Comparison of ENCODE assay signal across 9 cellular contexts in genomic region chr14:25537846-25538455, GRCh38.
DNase-seq lines count a peak whose midpoint lies in the region; ATAC-seq and TF ChIP-seq lines count a peak whose summit lies in the region.
"Had no signal": no experiment of that assay in that cellular context is flagged by ENCODE, and none has a peak within 500 bp of the region (broad histone marks: within the 10 kb centered on the region; RNA-seq: fewer than 3 reads in every experiment).

No MANE protein-coding gene starts in this region.

- no peaks in the 10 kb centered on the region for H3K36me3 ChIP-seq in Panc1 (ENCODE audit: control insufficient read depth, insufficient read depth, low read length)

- in situ Hi-C loops in KBM-7 (cut with MboI; ENCODE audit: low pct_unique_long_range_greater_than_20kb, low sequenced_read_pairs) (no loop called here), Panc1 (cut with HindIII; ENCODE audit: low pct_unique_long_range_greater_than_20kb, low sequenced_read_pairs) (no loop called here)

- ATAC-seq in Panc1 (no peak), GM18517 (IDR thresholded peaks at IDR 0.05; ENCODE audit: unreplicated experiment) (no peak), GM21717 (IDR thresholded peaks at IDR 0.05; ENCODE audit: unreplicated experiment) (no peak), omental fat pad (ENCODE audit: low FRiP score) (no peak)

- BruUV-seq in Panc1 (replicated peaks; lab: Mats Ljungman, UMichigan), result no TSS peak

- H3K27me3 ChIP-seq in Panc1 (ENCODE audit: control insufficient read depth, insufficient read depth, low read length), result no peaks in the 10 kb centered on the region

- no peak overlapping the region for H3K4me3 ChIP-seq in Panc1 (ENCODE audit: low read depth in 2 of 2, low read length in 2 of 2)
- H3K4me3 ChIP-seq: lung had no signal

- H3K27ac Mint-ChIP-seq in glutamatergic neuron (ENCODE audit: unreplicated experiment), result no peak overlapping the region

- H3K9me3 ChIP-seq in Panc1 (ENCODE audit: control insufficient read depth, insufficient read depth, low read depth, low read length), result no peaks in the 10 kb centered on the region

- H3K4me1 ChIP-seq in Panc1 (ENCODE audit: control insufficient read depth, insufficient read depth, low read length), result no peaks in the 10 kb centered on the region

- DNase-seq in NCI-H2196 (lab: John Stamatoyannopoulos, UW; ENCODE audit: unreplicated experiment), result peak; percentile 17
- DNase-seq in NCI-H2196 treated with DMSO at 0.1 percent for 48 hours (lab: John Stamatoyannopoulos, UW; ENCODE audit: unreplicated experiment), result no peak
- peak; percentile 49 for DNase-seq in KBM-7
- no peak for DNase-seq in Panc1 (ENCODE audit: low read depth, low spot score)
- peak; percentile 74 for DNase-seq in glutamatergic neuron
- no peak for DNase-seq in omental fat pad (ENCODE audit: low spot score)

- no peaks in the 10 kb centered on the region for H3K27me3 Mint-ChIP-seq in glutamatergic neuron (ENCODE audit: unreplicated experiment)

- no peak overlapping the region for H3K27ac ChIP-seq in Panc1 (ENCODE audit: low read length)

- CTCF ChIA-PET in Panc1 (lab: Charles Lee), result no interaction called here

- no peaks in the 10 kb centered on the region for H3K36me3 Mint-ChIP-seq in glutamatergic neuron (ENCODE audit: unreplicated experiment)

- H3K4me3 Mint-ChIP-seq in glutamatergic neuron (ENCODE audit: unreplicated experiment), result no peak overlapping the region

- intact Hi-C loops in Panc1 (cut with micrococcal nuclease; ENCODE audit: unreplicated experiment), result no loop called here

- peaks cover 9% of the 10 kb centered on the region for H3K4me1 Mint-ChIP-seq in glutamatergic neuron (ENCODE audit: low read depth, unreplicated experiment)

- H3K9me3 Mint-ChIP-seq in glutamatergic neuron (ENCODE audit: unreplicated experiment), result no peaks in the 10 kb centered on the region

- TF ChIP-seq CTCF in Panc1 (IDR thresholded peaks at IDR 0.05) (peak; percentile 45), glutamatergic neuron (IDR thresholded peaks at IDR 0.05; ENCODE audit: partially characterized antibody, unreplicated experiment) (peak; percentile 78), omental fat pad (IDR thresholded peaks at IDR 0.05) (no peak)

- POLR2A ChIA-PET in Panc1 (lab: Charles Lee), result no interaction called here

Comparison
In these comparisons a context has a peak if more than half of its experiments do, and no peak if none do; other contexts are left out.
1. DNase-seq: peak in NCI-H2196 (single experiment), KBM-7 (single experiment) and glutamatergic neuron (single experiment); none in NCI-H2196 treated with DMSO at 0.1 percent for 48 hours (single experiment), Panc1 (single experiment) and omental fat pad (single experiment).
2. CTCF ChIP-seq: peak in Panc1 (single experiment) and glutamatergic neuron (single experiment); none in omental fat pad (0 of 3).